22 cellular contexts compared by ENCODE assay signal in genomic region chr13:24096659-24097058, GRCh38.
DNase-seq lines count a peak whose midpoint lies in the region; ATAC-seq, FAIRE-seq and TF ChIP-seq lines count a peak whose summit lies in the region.
"Had no signal": no experiment of that assay in that cellular context is flagged by ENCODE, and none has a peak within 500 bp of the region (broad histone marks: within the 10 kb centered on the region; RNA-seq: fewer than 3 reads in every experiment).

No MANE protein-coding gene starts in this region.

- H3K4me3 Mint-ChIP-seq in activated naive CD4-positive, alpha-beta T cell treated with anti-CD3 and anti-CD28 coated beads for 36 hours: no peak overlapping the region
- H3K4me3 Mint-ChIP-seq in activated naive CD8-positive, alpha-beta T cell treated with anti-CD3 and anti-CD28 coated beads, Interleukin-2, amount 50 U/mL, for 24 hours: peak overlapping the region; percentile 33
- H3K4me3 Mint-ChIP-seq in stimulated activated effector memory CD8-positive, alpha-beta T cell treated with anti-CD3 and anti-CD28 coated beads, Interleukin-12 subunit alpha, Interleukin-12 subunit beta, amount 100 ng/mL, for 72 hours: peak overlapping the region; percentile 42
- H3K4me3 Mint-ChIP-seq: WTC11 had no signal

- H3K9me3 ChIP-seq in KOPT-K1 (ENCODE audit: insufficient read depth, low read length, poor library complexity, severe bottlenecking): peaks cover 5% of the 10 kb centered on the region
- H3K9me3 ChIP-seq: esophagus muscularis mucosa, gastrocnemius medialis, HAP-1, ovary, SJCRH30, testis had no signal

- peaks cover 17% of the 10 kb centered on the region for H3K4me1 Mint-ChIP-seq in activated naive CD4-positive, alpha-beta T cell treated with anti-CD3 and anti-CD28 coated beads for 36 hours (ENCODE audit: low read depth)
- H3K4me1 Mint-ChIP-seq in activated naive CD8-positive, alpha-beta T cell treated with anti-CD3 and anti-CD28 coated beads, Interleukin-2, amount 50 U/mL, for 24 hours: peaks cover 19% of the 10 kb centered on the region
- H3K4me1 Mint-ChIP-seq in stimulated activated effector memory CD8-positive, alpha-beta T cell treated with anti-CD3 and anti-CD28 coated beads, Interleukin-12 subunit alpha, Interleukin-12 subunit beta, amount 100 ng/mL, for 72 hours: peaks cover 23% of the 10 kb centered on the region

- peak overlapping the region; percentile 65 for H3K27ac Mint-ChIP-seq in activated naive CD4-positive, alpha-beta T cell treated with anti-CD3 and anti-CD28 coated beads for 36 hours
- H3K27ac Mint-ChIP-seq in activated naive CD8-positive, alpha-beta T cell treated with anti-CD3 and anti-CD28 coated beads, Interleukin-2, amount 50 U/mL, for 24 hours: peak overlapping the region; percentile 85
- H3K27ac Mint-ChIP-seq in stimulated activated effector memory CD8-positive, alpha-beta T cell treated with anti-CD3 and anti-CD28 coated beads, Interleukin-12 subunit alpha, Interleukin-12 subunit beta, amount 100 ng/mL, for 72 hours: peak overlapping the region; percentile 73
- H3K27ac Mint-ChIP-seq: WTC11 had no signal

- no peaks in the 10 kb centered on the region for H3K36me3 Mint-ChIP-seq in activated naive CD4-positive, alpha-beta T cell treated with anti-CD3 and anti-CD28 coated beads for 36 hours (ENCODE audit: low read depth)
- no peaks in the 10 kb centered on the region for H3K36me3 Mint-ChIP-seq in activated naive CD8-positive, alpha-beta T cell treated with anti-CD3 and anti-CD28 coated beads, Interleukin-2, amount 50 U/mL, for 24 hours (ENCODE audit: low read depth)
- H3K36me3 Mint-ChIP-seq in stimulated activated effector memory CD8-positive, alpha-beta T cell treated with anti-CD3 and anti-CD28 coated beads, Interleukin-12 subunit alpha, Interleukin-12 subunit beta, amount 100 ng/mL, for 72 hours: no peaks in the 10 kb centered on the region
- H3K36me3 Mint-ChIP-seq: WTC11 had no signal

- CTCF ChIA-PET in activated naive CD4-positive, alpha-beta T cell treated with anti-CD3 and anti-CD28 coated beads for 36 hours (lab: Charles Lee): interaction anchor here (1.1 to 2.6 kb wide), 5 partner anchors 43 to 133 kb away, joined by 3 to 11 read pairs (median 6); partner anchors contain the start of gene SPATA13

- FAIRE-seq in H54 (lab: Jason Lieb, UNC) (no peak), RCC 7860 (lab: Jason Lieb, UNC) (no peak)
- FAIRE-seq: keratinocyte had no signal

- intact Hi-C loops in activated naive CD4-positive, alpha-beta T cell treated with anti-CD3 and anti-CD28 coated beads for 36 hours (cut with micrococcal nuclease): loop anchor here (1.0 to 2.0 kb wide), 6 partner anchors 26 to 174 kb away; partner anchors contain the start of gene SPATA13

- ATAC-seq in activated naive CD8-positive, alpha-beta T cell treated with anti-CD3 and anti-CD28 coated beads, Interleukin-2, amount 50 U/mL, for 24 hours: no peak
- no peak for ATAC-seq in stimulated activated effector memory CD8-positive, alpha-beta T cell treated with anti-CD3 and anti-CD28 coated beads, Interleukin-12 subunit alpha, Interleukin-12 subunit beta, amount 100 ng/mL, for 72 hours
- ATAC-seq: gastrocnemius medialis, PC-3, sciatic nerve, WTC11 had no signal

- peak overlapping the region; percentile 77 for H3K27ac ChIP-seq in KOPT-K1 (ENCODE audit: low read depth, low read length, poor library complexity, severe bottlenecking)
- H3K27ac ChIP-seq: esophagus muscularis mucosa, gastrocnemius medialis, ovary, SJCRH30, testis had no signal

- TF ChIP-seq POLR2A in H54 (IDR thresholded peaks at IDR 0.05; ENCODE audit: low read depth, low read length): no peak

- no peaks in the 10 kb centered on the region for H3K36me3 ChIP-seq in KOPT-K1 (ENCODE audit: insufficient read depth, low read length)
- H3K36me3 ChIP-seq: esophagus muscularis mucosa, gastrocnemius medialis, HAP-1, ovary, SJCRH30 had no signal

- peaks cover 5% of the 10 kb centered on the region for H3K27me3 Mint-ChIP-seq in activated naive CD4-positive, alpha-beta T cell treated with anti-CD3 and anti-CD28 coated beads for 36 hours (ENCODE audit: low read depth)
- peaks cover 12% of the 10 kb centered on the region for H3K27me3 Mint-ChIP-seq in activated naive CD8-positive, alpha-beta T cell treated with anti-CD3 and anti-CD28 coated beads, Interleukin-2, amount 50 U/mL, for 24 hours

- no peaks in the 10 kb centered on the region for H3K9me3 Mint-ChIP-seq in activated naive CD4-positive, alpha-beta T cell treated with anti-CD3 and anti-CD28 coated beads for 36 hours
- H3K9me3 Mint-ChIP-seq in activated naive CD8-positive, alpha-beta T cell treated with anti-CD3 and anti-CD28 coated beads, Interleukin-2, amount 50 U/mL, for 24 hours: no peaks in the 10 kb centered on the region
- no peaks in the 10 kb centered on the region for H3K9me3 Mint-ChIP-seq in stimulated activated effector memory CD8-positive, alpha-beta T cell treated with anti-CD3 and anti-CD28 coated beads, Interleukin-12 subunit alpha, Interleukin-12 subunit beta, amount 100 ng/mL, for 72 hours

- DNase-seq in activated naive CD4-positive, alpha-beta T cell treated with anti-CD3 and anti-CD28 coated beads for 36 hours: no peak
- DNase-seq in activated naive CD4-positive, alpha-beta T cell treated with anti-CD3 and anti-CD28 coated beads, Interleukin-2, amount 50 U/mL, for 16 hours: no peak
- DNase-seq in activated naive CD8-positive, alpha-beta T cell treated with anti-CD3 and anti-CD28 coated beads, Interleukin-2, amount 50 U/mL, for 24 hours: no peak
- no peak for DNase-seq in stimulated activated effector memory CD8-positive, alpha-beta T cell treated with anti-CD3 and anti-CD28 coated beads, Interleukin-12 subunit alpha, Interleukin-12 subunit beta, amount 100 ng/mL, for 72 hours (ENCODE audit: low spot score in 2 of 2)
- no peak for DNase-seq in H54 (ENCODE audit: insufficient read length, low spot score)
- DNase-seq in DMS 273 treated with DMSO at 0.1 percent for 48 hours (lab: John Stamatoyannopoulos, UW): no peak
- DNase-seq in RCC 7860 (ENCODE audit: low spot score): no peak
- DNase-seq: effector CD8-positive, alpha-beta T cell; gastrocnemius medialis; Karpas-422; NCI-H187 treated with DMSO at 0.1 percent for 48 hours; NCI-H226; ovary; SJCRH30; testis had no signal
